10 cellular contexts compared by ENCODE assay signal in genomic region chr20:48025061-48025515, GRCh38.
A peak's percentile ranks its signal among the peaks of the same experiment; 100 is the strongest.
DNase-seq lines count a peak whose midpoint lies in the region; ATAC-seq, FAIRE-seq and TF ChIP-seq lines count a peak whose summit lies in the region.
"Had no signal": no experiment of that assay in that cellular context is flagged by ENCODE, and none has a peak within 500 bp of the region (broad histone marks: within the 10 kb centered on the region; RNA-seq: fewer than 3 reads in every experiment).

No MANE protein-coding gene starts in this region.

- no peak overlapping the region for H3K27ac ChIP-seq in heart left ventricle
- H3K27ac ChIP-seq in right atrium auricular region, result no peak overlapping the region
- H3K27ac ChIP-seq in astrocyte (ENCODE audit: low read depth, low read length), result peak overlapping the region; percentile 78
- H3K27ac ChIP-seq in vagina, result peak overlapping the region; percentile 81
- H3K27ac ChIP-seq: C4-2B had no signal

- no peak for TF ChIP-seq CTCF in heart left ventricle (IDR thresholded peaks at IDR 0.05)
- no peak for TF ChIP-seq CTCF in right atrium auricular region (IDR thresholded peaks at IDR 0.05)
- TF ChIP-seq CTCF in astrocyte (IDR thresholded peaks at IDR 0.05; ENCODE audit: insufficient read depth, low read depth, low read length), result no peak
- TF ChIP-seq CTCF in vagina (IDR thresholded peaks at IDR 0.05), result no peak
- TF ChIP-seq CTCF in Caco-2 (IDR thresholded peaks at IDR 0.05; ENCODE audit: insufficient read depth in 1 of 2, low read depth in 1 of 2, low read length in 1 of 2, severe bottlenecking in 1 of 2, unreplicated experiment in 1 of 2), result no peak

- CTCF ChIA-PET in Caco-2 (lab: Charles Lee), result no interaction called here

- no peak for FAIRE-seq in astrocyte (lab: Jason Lieb, UNC)

- H3K36me3 Mint-ChIP-seq in astrocyte (ENCODE audit: low read depth, unreplicated experiment) (no peaks in the 10 kb centered on the region), Caco-2 (ENCODE audit: insufficient read depth, unreplicated experiment) (no peaks in the 10 kb centered on the region)

- H3K9ac ChIP-seq in astrocyte (ENCODE audit: low read length), result peak overlapping the region; percentile 74

- ATAC-seq in heart left ventricle, result peak in 3 of 4 donors; percentile 34 to 76 (median 54)

- H3K9me3 Mint-ChIP-seq in astrocyte (ENCODE audit: unreplicated experiment), result peaks cover 3% of the 10 kb centered on the region
- H3K9me3 Mint-ChIP-seq in Caco-2 (ENCODE audit: unreplicated experiment), result peaks cover 14% of the 10 kb centered on the region

- peak overlapping the region; percentile 72 for H3K4me2 ChIP-seq in astrocyte (ENCODE audit: low read length)

- no peaks in the 10 kb centered on the region for H3K4me1 ChIP-seq in heart left ventricle
- H3K4me1 ChIP-seq in right atrium auricular region, result no peaks in the 10 kb centered on the region
- H3K4me1 ChIP-seq in astrocyte (ENCODE audit: insufficient read depth, low read length), result peaks cover 14% of the 10 kb centered on the region
- H3K4me1 ChIP-seq in vagina, result peaks cover 21% of the 10 kb centered on the region
- no peaks in the 10 kb centered on the region for H3K4me1 ChIP-seq in Caco-2

- peaks cover 6% of the 10 kb centered on the region for H3K4me1 Mint-ChIP-seq in astrocyte (ENCODE audit: low read depth, unreplicated experiment)
- peaks cover 4% of the 10 kb centered on the region for H3K4me1 Mint-ChIP-seq in Caco-2 (ENCODE audit: low read depth, unreplicated experiment)

- H3K36me3 ChIP-seq in heart left ventricle (no peaks in the 10 kb centered on the region), right atrium auricular region (no peaks in the 10 kb centered on the region), astrocyte (ENCODE audit: insufficient read depth, low read length) (no peaks in the 10 kb centered on the region), vagina (no peaks in the 10 kb centered on the region), Caco-2 (ENCODE audit: control insufficient read depth, insufficient read depth, low read length) (no peaks in the 10 kb centered on the region)

- H3K27me3 ChIP-seq in heart left ventricle (no peaks in the 10 kb centered on the region), right atrium auricular region (no peaks in the 10 kb centered on the region), astrocyte (ENCODE audit: insufficient read depth, low read length) (no peaks in the 10 kb centered on the region), vagina (no peaks in the 10 kb centered on the region), Caco-2 (replicated peaks; ENCODE audit: control insufficient read depth, insufficient read depth, low read length) (no peaks in the 10 kb centered on the region; the same call in 1 of the 2 replicates)

- peak overlapping the region; percentile 46 for H2AFZ ChIP-seq in astrocyte (ENCODE audit: low read depth, low read length)

- no peak for TF ChIP-seq POLR2A in heart left ventricle (IDR thresholded peaks at IDR 0.05)
- no peak for TF ChIP-seq POLR2A in vagina (IDR thresholded peaks at IDR 0.05)

- H4K20me1 ChIP-seq in astrocyte (ENCODE audit: insufficient read depth, low read length), result no peaks in the 10 kb centered on the region

- H3K27me3 Mint-ChIP-seq in astrocyte (ENCODE audit: low read depth, unreplicated experiment) (peaks cover 10% of the 10 kb centered on the region), Caco-2 (ENCODE audit: insufficient read depth, unreplicated experiment) (peaks cover 24% of the 10 kb centered on the region)

- H3K79me2 ChIP-seq in astrocyte (ENCODE audit: insufficient read depth, low read length), result no peaks in the 10 kb centered on the region

- intact Hi-C loops in heart left ventricle (cut with DNase I) (no loop called here), vagina (cut with DNase I) (no loop called here), Caco-2 (cut with micrococcal nuclease; ENCODE audit: unreplicated experiment) (no loop called here)

- H3K9me3 ChIP-seq in heart left ventricle, result peaks cover 0 to 14% (median 0%) of the 10 kb centered on the region in 12 donors
- H3K9me3 ChIP-seq in right atrium auricular region, result peaks cover 0 to 14% of the 10 kb centered on the region in 2 donors
- H3K9me3 ChIP-seq in astrocyte (ENCODE audit: insufficient read depth, low read depth, low read length), result no peaks in the 10 kb centered on the region
- H3K9me3 ChIP-seq in vagina, result no peaks in the 10 kb centered on the region
- H3K9me3 ChIP-seq in Caco-2, result peaks cover 5% of the 10 kb centered on the region; the same call in 1 of the 2 replicates

- no peak overlapping the region for H3K27ac Mint-ChIP-seq in astrocyte (ENCODE audit: unreplicated experiment)
- no peak overlapping the region for H3K27ac Mint-ChIP-seq in Caco-2 (ENCODE audit: unreplicated experiment)

- H3K4me3 Mint-ChIP-seq in astrocyte (ENCODE audit: unreplicated experiment) (no peak overlapping the region), Caco-2 (ENCODE audit: unreplicated experiment) (no peak overlapping the region)

- no TSS peak for BruUV-seq in Caco-2 (replicated peaks; lab: Mats Ljungman, UMichigan)

- DNase-seq in heart left ventricle (peak in 4 of 5 donors; percentile 22 to 73 (median 40)), right atrium auricular region (ENCODE audit: low spot score) (no peak), astrocyte (ENCODE audit: low read depth) (peak; percentile 98), left kidney (ENCODE audit: low read depth, low spot score) (peak; percentile 60), vagina (ENCODE audit: extremely low spot score in 2 of 2) (no peak), Caco-2 (no peak), SW 1271 (lab: John Stamatoyannopoulos, UW) (no peak), NCI-H2029 (lab: John Stamatoyannopoulos, UW) (no peak)
- DNase-seq: NCI-H1436 had no signal

- no peak overlapping the region for H3K4me3 ChIP-seq in heart left ventricle
- no peak overlapping the region for H3K4me3 ChIP-seq in right atrium auricular region
- no peak overlapping the region for H3K4me3 ChIP-seq in astrocyte (ENCODE audit: insufficient read depth, low read depth, low read length)
- peak overlapping the region in 1 of 2 donors; percentile 30 for H3K4me3 ChIP-seq in vagina
- no peak overlapping the region for H3K4me3 ChIP-seq in Caco-2 (ENCODE audit: low read depth, low read length)

- 40 to 58% (median 48%) methylated on average over 7 to 13 of the region's 13 CpGs for WGBS in heart left ventricle, 4 donors

- POLR2A ChIA-PET in Caco-2 (lab: Charles Lee), result no interaction called here

Comparison
In these comparisons a context has a peak if more than half of its experiments do, and no peak if none do; other contexts are left out.
1. DNase-seq: peak in heart left ventricle (4 of 5), astrocyte (single experiment) and left kidney (single experiment); none in right atrium auricular region (single experiment), vagina (0 of 2), Caco-2 (0 of 2), SW 1271 (0 of 2) and NCI-H2029 (single experiment).
2. H3K27ac ChIP-seq: peak in astrocyte (single experiment) and vagina (single experiment); none in heart left ventricle (0 of 12) and right atrium auricular region (0 of 2).